Comparison of ENCODE assay signal across 16 cellular contexts in the genomic region with DNA sequence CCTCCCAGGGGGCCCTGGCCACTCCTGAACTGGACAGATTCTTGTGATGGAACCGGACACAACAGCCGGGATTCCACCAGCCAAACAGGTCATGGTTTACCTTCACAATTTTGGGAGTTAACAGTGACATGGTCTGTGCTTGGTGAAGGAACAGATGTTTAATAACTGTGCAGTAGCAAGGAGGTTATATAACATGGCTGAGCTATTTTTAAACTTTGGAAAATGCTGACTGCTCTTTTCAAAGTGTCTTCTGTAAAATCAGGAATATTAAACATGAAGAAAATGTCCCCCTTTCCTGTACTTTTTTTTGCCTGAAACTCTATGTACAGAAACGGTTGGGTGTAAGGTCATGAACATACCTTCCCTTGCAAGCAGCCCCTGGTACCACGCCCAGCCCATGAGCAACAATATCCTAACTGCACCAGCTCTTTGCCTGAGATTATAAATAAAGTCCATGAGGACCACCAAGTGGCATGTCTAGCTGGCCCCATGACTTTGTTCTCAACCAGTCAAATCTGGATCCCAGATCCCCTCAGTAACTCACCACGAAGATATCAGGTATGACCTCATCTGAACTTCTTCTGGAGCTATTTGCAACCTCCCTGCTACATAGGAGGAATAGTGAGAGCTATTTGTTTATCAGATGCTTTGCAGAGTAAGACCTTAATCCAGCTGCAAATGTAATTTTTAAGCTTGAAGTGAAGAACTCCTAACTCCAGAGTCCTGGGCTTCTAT.
DNase-seq lines count a peak whose midpoint lies in the region; TF ChIP-seq lines count a peak whose summit lies in the region.
"Had no signal": no experiment of that assay in that cellular context is flagged by ENCODE, and none has a peak within 500 bp of the region (broad histone marks: within the 10 kb centered on the region; RNA-seq: fewer than 3 reads in every experiment).

No MANE protein-coding gene starts in this region.

- no peaks in the 10 kb centered on the region for H3K79me2 ChIP-seq in OCI-LY3 (ENCODE audit: low read length)

- H3K27ac ChIP-seq in OCI-LY3 (ENCODE audit: low read length) (no peak overlapping the region), angular gyrus (ENCODE audit: low read depth, low read length) (peak overlapping the region; percentile 51), dorsolateral prefrontal cortex (peak overlapping the region in 46 of 59 donors; percentile 11 to 76 (median 49))
- H3K27ac ChIP-seq: C4-2B had no signal

- H3K36me3 ChIP-seq in OCI-LY3 (replicated peaks; ENCODE audit: low read depth, low read length) = no peaks in the 10 kb centered on the region

- DNase-seq in dorsolateral prefrontal cortex (no peak), midbrain (lab: John Stamatoyannopoulos, UW) (peak; percentile 8), globus pallidus (ENCODE audit: low spot score) (no peak), AG20443 (ENCODE audit: low spot score) (no peak), T-helper 2 cell (no peak)
- DNase-seq: ACHN; AML-193; CD4-positive, alpha-beta memory T cell; DMS153; DMS79; GDM1; GOT3; H9 had no signal

- H2AFZ ChIP-seq in OCI-LY3 (ENCODE audit: low read depth, low read length) = 0 out of 2 replicates have a peak overlapping the region, but pooled peaks have one; percentile 4

- H3K4me1 ChIP-seq in OCI-LY3 (ENCODE audit: low read length) = peaks cover 44% of the 10 kb centered on the region

- TF ChIP-seq CTCF in OCI-LY3 (IDR thresholded peaks at IDR 0.05; ENCODE audit: low read depth, low read length) = no peak
- TF ChIP-seq CTCF in dorsolateral prefrontal cortex (IDR thresholded peaks at IDR 0.05 in 54 of 56, conservative IDR thresholded peaks at IDR 0.05 in 2 of 56; ENCODE audit: low read depth in 1 of 56, partially characterized antibody in 56 of 56) = no peak

- intact Hi-C loops in dorsolateral prefrontal cortex (cut with DNase I) = no loop called here

- H3K4me2 ChIP-seq in OCI-LY3 (ENCODE audit: low read length) = peak overlapping the region; percentile 50

- H3K9me3 ChIP-seq in OCI-LY3 (ENCODE audit: insufficient read depth, low read length) = no peaks in the 10 kb centered on the region

- no peak overlapping the region for H3K4me3 ChIP-seq in OCI-LY3 (ENCODE audit: low read length)
- peak overlapping the region in 7 of 59 donors; percentile 1 to 19 (median 15) for H3K4me3 ChIP-seq in dorsolateral prefrontal cortex

- H4K20me1 ChIP-seq in OCI-LY3 (ENCODE audit: insufficient read depth, low read length) = no peaks in the 10 kb centered on the region

- H3K27me3 ChIP-seq in OCI-LY3 (ENCODE audit: low read depth, low read length) = no peaks in the 10 kb centered on the region
- H3K27me3 ChIP-seq in dorsolateral prefrontal cortex = no peaks in the 10 kb centered on the region

- H3K9ac ChIP-seq in OCI-LY3 (ENCODE audit: low read length) = no peak overlapping the region
